In the genomic region with DNA sequence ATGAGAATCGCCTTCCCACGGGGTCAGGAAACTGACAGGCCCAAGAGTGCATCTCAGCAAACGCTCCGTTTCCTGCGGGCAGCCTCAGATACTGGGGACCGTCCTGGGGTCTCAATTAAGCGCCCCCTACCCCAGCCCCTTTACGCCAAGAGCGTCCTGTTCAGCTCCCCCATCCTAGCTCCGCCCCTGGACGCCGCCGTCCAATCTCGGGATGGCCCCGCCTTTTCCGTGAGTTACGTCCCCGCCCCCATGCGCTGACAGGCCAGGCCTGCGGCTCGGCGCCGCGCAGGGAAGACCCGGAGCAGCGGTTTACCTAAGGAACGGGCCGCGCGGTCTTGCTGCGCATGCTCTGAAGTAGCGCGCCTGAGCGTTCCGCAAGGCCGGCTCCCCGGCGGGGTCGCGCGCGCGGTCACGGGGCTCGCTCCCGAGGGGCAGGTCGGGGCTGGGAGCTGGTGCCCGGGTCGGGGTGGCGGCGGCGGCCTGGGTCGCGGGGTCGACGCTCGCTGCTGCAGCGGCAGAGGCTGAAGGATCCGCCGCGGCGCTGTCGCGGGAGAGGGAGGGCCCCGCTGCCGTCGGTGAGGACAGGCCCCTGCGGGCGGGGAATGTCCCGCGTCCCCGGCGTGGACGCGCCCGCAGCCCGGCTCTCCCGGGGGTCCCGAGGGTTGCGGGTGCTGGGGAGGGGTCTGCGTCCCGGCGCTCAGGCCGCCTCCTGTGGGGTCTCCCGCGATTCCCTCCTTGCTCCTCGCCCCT, we compare ENCODE assay signal across 8 cellular contexts. TPM values are rescaled to one million over a fixed set of nuclear protein-coding genes. Genes with fewer than 3 reads are reported as not detected.
DNase-seq lines count a peak whose midpoint lies in the region; ATAC-seq and TF ChIP-seq lines count a peak whose summit lies in the region.

A gene with protein sequence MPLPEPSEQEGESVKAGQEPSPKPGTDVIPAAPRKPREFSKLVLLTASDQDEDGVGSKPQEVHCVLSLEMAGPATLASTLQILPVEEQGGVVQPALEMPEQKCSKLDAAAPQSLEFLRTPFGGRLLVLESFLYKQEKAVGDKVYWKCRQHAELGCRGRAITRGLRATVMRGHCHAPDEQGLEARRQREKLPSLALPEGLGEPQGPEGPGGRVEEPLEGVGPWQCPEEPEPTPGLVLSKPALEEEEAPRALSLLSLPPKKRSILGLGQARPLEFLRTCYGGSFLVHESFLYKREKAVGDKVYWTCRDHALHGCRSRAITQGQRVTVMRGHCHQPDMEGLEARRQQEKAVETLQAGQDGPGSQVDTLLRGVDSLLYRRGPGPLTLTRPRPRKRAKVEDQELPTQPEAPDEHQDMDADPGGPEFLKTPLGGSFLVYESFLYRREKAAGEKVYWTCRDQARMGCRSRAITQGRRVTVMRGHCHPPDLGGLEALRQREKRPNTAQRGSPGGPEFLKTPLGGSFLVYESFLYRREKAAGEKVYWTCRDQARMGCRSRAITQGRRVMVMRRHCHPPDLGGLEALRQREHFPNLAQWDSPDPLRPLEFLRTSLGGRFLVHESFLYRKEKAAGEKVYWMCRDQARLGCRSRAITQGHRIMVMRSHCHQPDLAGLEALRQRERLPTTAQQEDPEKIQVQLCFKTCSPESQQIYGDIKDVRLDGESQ (plus strand): TSS at position 352 of the 750 bp plus-strand sequence. CDS start 17,755 bp downstream, outside the sequence.

- TF ChIP-seq CTCF in lung (IDR thresholded peaks at IDR 0.05; ENCODE audit: control extremely low read depth, extremely low read depth): no peak

- H3K4me3 ChIP-seq in lung: peak within 1 kb of the TSS; percentile 85

- peaks cover 0 to 4% of the 10 kb centered on the region in 2 donors for H3K4me1 ChIP-seq in lung (ENCODE audit: control insufficient read depth in 2 of 2, insufficient read depth in 2 of 2, low read length in 2 of 2)

- H3K27me3 ChIP-seq in lung (ENCODE audit: control insufficient read depth, insufficient read depth): no peaks in the 10 kb centered on the region

- WGBS in lung, 2 donors: 0 to 1% methylated on average over 67 to 87 of the region's 87 CpGs

- ATAC-seq in GM21360 (IDR thresholded peaks at IDR 0.05; ENCODE audit: unreplicated experiment) (peak; percentile 91), lung (ENCODE audit: insufficient read depth, low FRiP score) (peak; percentile 98)

- DNase-seq in COLO668 (lab: John Stamatoyannopoulos, UW; ENCODE audit: unreplicated experiment) (peak; percentile 99), HT-29 (ENCODE audit: low spot score) (peak; percentile 96), lung (ENCODE audit: low spot score) (peak; percentile 98)
- DNase-seq in NK-92 treated with Interleukin-12 subunit alpha and Interleukin-12 subunit beta, amount 100 ng/mL, for 24 hours (lab: John Stamatoyannopoulos, UW): peak; percentile 99
- peak; percentile 98 for DNase-seq in activated CD8-positive, alpha-beta memory T cell treated with anti-CD3 and anti-CD28 coated beads for 24 hours
- DNase-seq in effector CD4-positive, alpha-beta T cell: peak; percentile 96
- peak; percentile 98 to 99 (median 98) for DNase-seq in stimulated activated CD4-positive, alpha-beta T cell treated with anti-CD3 and anti-CD28 coated beads, TNF-alpha, amount 100 ng/mL, for 24 hours (ENCODE audit: low read depth in 3 of 3)

- peak within 1 kb of the TSS; percentile 93 to 95 for H3K27ac ChIP-seq in lung (ENCODE audit: low read depth in 1 of 2, low read length in 1 of 2)

- H3K36me3 ChIP-seq in lung (ENCODE audit: control insufficient read depth in 2 of 2, insufficient read depth in 2 of 2, low read length in 2 of 2): peaks cover 0 to 12% of the 10 kb centered on the region in 2 donors

- H3K9me3 ChIP-seq in lung (ENCODE audit: control insufficient read depth in 2 of 2, insufficient read depth in 1 of 2, low read length in 1 of 2): no peaks in the 10 kb centered on the region

RNA-seq across cellular contexts. Expression of the gene that starts here (rescaled TPM):
- 25.8 and 30.1 TPM in 2 replicates for total RNA-seq in HT-29 (2014; rRNA removed; shearing (Covaris generic))
- 10 to 100 TPM; 15.0 to 34.3 TPM for total RNA-seq in lung
- polyA plus RNA-seq in lung: 10 to 100 TPM; 13.3 to 27.7 TPM

Comparison
In these comparisons a context has a peak if more than half of its experiments do, and no peak if none do; other contexts are left out.
1. Peak in every context shown above with its lines: DNase-seq, ATAC-seq, H3K4me3 ChIP-seq and H3K27ac ChIP-seq.